In the genomic region with DNA sequence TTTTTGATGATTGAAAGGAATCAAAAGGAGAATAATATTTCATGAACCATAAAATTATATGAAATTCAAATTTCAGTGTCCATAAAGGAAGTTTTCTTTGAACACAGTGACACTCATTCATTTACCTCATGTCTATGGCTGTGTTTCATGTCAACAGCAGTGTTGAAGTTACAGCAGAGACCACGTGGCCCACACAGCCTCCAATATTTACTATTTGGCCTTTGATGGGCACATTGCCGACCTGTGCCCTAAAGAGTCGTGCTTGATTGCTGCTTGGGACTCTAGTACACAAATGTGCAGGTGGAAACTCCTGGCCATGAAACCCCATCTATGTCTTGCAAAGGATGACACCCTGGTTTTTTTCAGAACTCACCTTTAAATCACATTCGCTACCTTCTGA, we compare ENCODE assay signal across 11 cellular contexts. TPM values are rescaled to one million over a fixed set of nuclear protein-coding genes. Genes with fewer than 3 reads are reported as not detected.
"Had no signal": no experiment of that assay in that cellular context is flagged by ENCODE, and none has a peak within 500 bp of the region (broad histone marks: within the 10 kb centered on the region; RNA-seq: fewer than 3 reads in every experiment).

No MANE protein-coding gene starts in this region.

- H3K36me3 ChIP-seq: HAP-1 had no signal

- H3K4me1 ChIP-seq: HAP-1 had no signal

- FAIRE-seq: H1, H54 had no signal

- H3K4me2 ChIP-seq: GM23338 had no signal

- ATAC-seq: GM23338, HCT116 had no signal

- H3K27ac ChIP-seq: GM23248 had no signal

- H3K4me3 ChIP-seq: GM23248, GM23338, HAP-1 had no signal

- H2AFZ ChIP-seq: GM23248, GM23338 had no signal

- DNase-seq: GM23248, GOT3, H7, H9, HCEC 1CT, HFFc6 had no signal

- H3K9me3 ChIP-seq: HAP-1 had no signal

- H3K9ac ChIP-seq: GM23248 had no signal

RNA-seq across cellular contexts. Expression of gene CES1, which starts 57.0 kb away (rescaled TPM):
- total RNA-seq: GM23248, GM23338, H7, H9, HFFc6 had no signal
